12 cellular contexts compared by ENCODE assay signal in genomic region chr7:41869091-41869490, GRCh38.
A peak's percentile ranks its signal among the peaks of the same experiment; 100 is the strongest.
DNase-seq lines count a peak whose midpoint lies in the region; ATAC-seq and TF ChIP-seq lines count a peak whose summit lies in the region.
"Had no signal": no experiment of that assay in that cellular context is flagged by ENCODE, and none has a peak within 500 bp of the region (broad histone marks: within the 10 kb centered on the region; RNA-seq: fewer than 3 reads in every experiment).

No MANE protein-coding gene starts in this region.

- H3K4me3 ChIP-seq in breast epithelium (no peak overlapping the region), fibroblast of pulmonary artery (replicated peaks; ENCODE audit: low read depth, low read length) (no peak overlapping the region), smooth muscle cell (no peak overlapping the region)
- H3K4me3 ChIP-seq: thyroid gland had no signal

- H3K36me3 Mint-ChIP-seq in MCF 10A (ENCODE audit: insufficient read depth, unreplicated experiment), result no peaks in the 10 kb centered on the region

- CTCF ChIA-PET in MCF 10A (lab: Yijun Ruan, JAX) (interaction anchor here (0.6 to 1.6 kb wide), 2 partner anchors 72 to 1585 kb away, joined by 3 read pairs; no protein-coding TSS in a partner anchor), RWPE1 (lab: Yijun Ruan, JAX) (no interaction called here)

- H3K9me3 Mint-ChIP-seq in MCF 10A (ENCODE audit: unreplicated experiment), result no peaks in the 10 kb centered on the region

- H3K36me3 ChIP-seq in breast epithelium, result no peaks in the 10 kb centered on the region
- no peaks in the 10 kb centered on the region for H3K36me3 ChIP-seq in smooth muscle cell (ENCODE audit: low read depth)
- H3K36me3 ChIP-seq: thyroid gland had no signal

- peak; percentile 82 for DNase-seq in MCF 10A (ENCODE audit: unreplicated experiment)
- DNase-seq in breast epithelium (ENCODE audit: low spot score in 2 of 2), result no peak
- peak; percentile 56 for DNase-seq in RWPE1 (ENCODE audit: low spot score)
- DNase-seq in fibroblast of pulmonary artery (ENCODE audit: low read depth), result peak; percentile 66
- no peak for DNase-seq in smooth muscle cell (lab: John Stamatoyannopoulos, UW; ENCODE audit: unreplicated experiment)
- no peak for DNase-seq in dermis blood vessel endothelial cell
- no peak for DNase-seq in SHP77 treated with DMSO at 0.1 percent for 48 hours (lab: John Stamatoyannopoulos, UW)
- DNase-seq: activated B cell treated with CpG ODN at 0.5 μM for 24 hours, foreskin melanocyte, midbrain, thyroid gland had no signal

- ATAC-seq in GM19452 (IDR thresholded peaks at IDR 0.05; ENCODE audit: unreplicated experiment), result no peak

- H3K4me1 Mint-ChIP-seq in MCF 10A (ENCODE audit: insufficient read depth, unreplicated experiment), result peaks cover 12% of the 10 kb centered on the region

- H3K27me3 ChIP-seq in breast epithelium (no peaks in the 10 kb centered on the region), smooth muscle cell (ENCODE audit: low read depth) (no peaks in the 10 kb centered on the region)
- H3K27me3 ChIP-seq: thyroid gland had no signal

- no peaks in the 10 kb centered on the region for H3K79me2 ChIP-seq in smooth muscle cell (ENCODE audit: low read depth)

- no peaks in the 10 kb centered on the region for H3F3A ChIP-seq in smooth muscle cell (ENCODE audit: low read depth)

- H3K27ac ChIP-seq in breast epithelium, result no peak overlapping the region
- no peak overlapping the region for H3K27ac ChIP-seq in RWPE1
- H3K27ac ChIP-seq in smooth muscle cell (ENCODE audit: low read depth), result no peak overlapping the region
- H3K27ac ChIP-seq: thyroid gland had no signal

- H3K9me3 ChIP-seq in breast epithelium (peaks cover 11 to 12% of the 10 kb centered on the region in 2 donors), smooth muscle cell (replicated peaks; ENCODE audit: low read depth) (no peaks in the 10 kb centered on the region)
- H3K9me3 ChIP-seq: thyroid gland had no signal

- TF ChIP-seq CTCF in MCF 10A (IDR thresholded peaks at IDR 0.05; ENCODE audit: unreplicated experiment), result no peak
- no peak for TF ChIP-seq CTCF in breast epithelium (IDR thresholded peaks at IDR 0.05)
- no peak for TF ChIP-seq CTCF in RWPE1 (conservative IDR thresholded peaks at IDR 0.05; ENCODE audit: low read depth)
- TF ChIP-seq CTCF in fibroblast of pulmonary artery (IDR thresholded peaks at IDR 0.05; ENCODE audit: low read length, missing control alignments), result no peak
- no peak for TF ChIP-seq CTCF in smooth muscle cell (IDR thresholded peaks at IDR 0.05; ENCODE audit: borderline replicate concordance, insufficient read depth, poor library complexity, severe bottlenecking)

- no peak overlapping the region for H2AFZ ChIP-seq in smooth muscle cell (ENCODE audit: low read depth)

- TF ChIP-seq POLR2A in breast epithelium (IDR thresholded peaks at IDR 0.05), result no peak

- H3K4me3 Mint-ChIP-seq in MCF 10A (ENCODE audit: unreplicated experiment), result no peak overlapping the region
- H3K4me3 Mint-ChIP-seq: activated B cell treated with CpG ODN at 0.5 μM for 24 hours had no signal

- H3K9ac ChIP-seq in smooth muscle cell (ENCODE audit: low read depth), result no peak overlapping the region

- H4K20me1 ChIP-seq in smooth muscle cell (ENCODE audit: low read depth), result no peaks in the 10 kb centered on the region

- no peak overlapping the region for H3K27ac Mint-ChIP-seq in MCF 10A (ENCODE audit: low read depth, unreplicated experiment)
- H3K27ac Mint-ChIP-seq: activated B cell treated with CpG ODN at 0.5 μM for 24 hours had no signal

- no TSS peak for BruUV-seq in MCF 10A (replicated peaks; lab: Mats Ljungman, UMichigan)

- H3K4me1 ChIP-seq in breast epithelium (no peaks in the 10 kb centered on the region), smooth muscle cell (ENCODE audit: low read depth) (peaks cover 4% of the 10 kb centered on the region)
- H3K4me1 ChIP-seq: thyroid gland had no signal

- H3K27me3 Mint-ChIP-seq in MCF 10A (ENCODE audit: insufficient read depth, unreplicated experiment), result peaks cover 8% of the 10 kb centered on the region
- H3K27me3 Mint-ChIP-seq: activated B cell treated with CpG ODN at 0.5 μM for 24 hours had no signal

- POLR2A ChIA-PET in MCF 10A (lab: Yijun Ruan, JAX), result interaction anchor here (1.0 to 1.3 kb wide), 2 partner anchors 17 to 40 kb away, joined by 3 to 4 read pairs; no protein-coding TSS in a partner anchor
- POLR2A ChIA-PET in RWPE1 (lab: Yijun Ruan, JAX; ENCODE audit: low non-redundant PET), result no interaction called here

- intact Hi-C loops in MCF 10A (cut with micrococcal nuclease) (no loop called here), breast epithelium (cut with DNase I; ENCODE audit: low total_unique reads) (no loop called here)

- H3K4me2 ChIP-seq in smooth muscle cell, result peak overlapping the region; percentile 50

Comparison
In these comparisons a context has a peak if more than half of its experiments do, and no peak if none do; other contexts are left out.
1. DNase-seq: peak in MCF 10A (single experiment), RWPE1 (single experiment) and fibroblast of pulmonary artery (single experiment); none in breast epithelium (0 of 2), smooth muscle cell (single experiment), dermis blood vessel endothelial cell (single experiment) and SHP77 treated with DMSO at 0.1 percent for 48 hours (single experiment).